In genomic region chr6:169253745-169254238, GRCh38 we compare ENCODE assay signal across 1 cellular context.
TF ChIP-seq lines count a peak whose summit lies in the region.

TSS of gene THBS2 (minus strand) at chr6:169253846. CDS start at chr6:169250784, 3,062 bp downstream.

TF ChIP-seq in GM23338, 12 proteins besides CTCF, POLR2A, EP300 and RAD21 (continued from another document):
- TF ChIP-seq, protein P1, sequence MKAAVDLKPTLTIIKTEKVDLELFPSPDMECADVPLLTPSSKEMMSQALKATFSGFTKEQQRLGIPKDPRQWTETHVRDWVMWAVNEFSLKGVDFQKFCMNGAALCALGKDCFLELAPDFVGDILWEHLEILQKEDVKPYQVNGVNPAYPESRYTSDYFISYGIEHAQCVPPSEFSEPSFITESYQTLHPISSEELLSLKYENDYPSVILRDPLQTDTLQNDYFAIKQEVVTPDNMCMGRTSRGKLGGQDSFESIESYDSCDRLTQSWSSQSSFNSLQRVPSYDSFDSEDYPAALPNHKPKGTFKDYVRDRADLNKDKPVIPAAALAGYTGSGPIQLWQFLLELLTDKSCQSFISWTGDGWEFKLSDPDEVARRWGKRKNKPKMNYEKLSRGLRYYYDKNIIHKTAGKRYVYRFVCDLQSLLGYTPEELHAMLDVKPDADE (IDR thresholded peaks at IDR 0.05), result no peak
- TF ChIP-seq EZH2phosphoT487 (IDR thresholded peaks at IDR 0.05; ENCODE audit: unreplicated experiment) (no peak), ZNF114 (CRISPR knock-in tag; IDR thresholded peaks at IDR 0.05) (no peak), EZH2 (IDR thresholded peaks at IDR 0.05; ENCODE audit: low read depth, unreplicated experiment) (no peak)
TF ChIP-seq in GM23338: peak in this region for 0.
